1 cellular context compared by ENCODE assay signal in genomic region chr3:101574388-101575156, GRCh38.
TF ChIP-seq lines count a peak whose summit lies in the region.

No MANE protein-coding gene starts in this region.

TF ChIP-seq in A549, 52 proteins besides CTCF, POLR2A, EP300 and RAD21 (continued from another document):
- TF ChIP-seq ATOH8 (CRISPR knock-in tag; IDR thresholded peaks at IDR 0.05; ENCODE audit: low read depth) (no peak), FOSB (CRISPR knock-in tag; IDR thresholded peaks at IDR 0.05) (no peak), PHF8 (IDR thresholded peaks at IDR 0.05; ENCODE audit: borderline replicate concordance, low read depth) (0 out of 2 replicates have a peak, but pooled peaks have one; percentile 73), BHLHE40 (IDR thresholded peaks at IDR 0.05; ENCODE audit: low read depth, low read length) (no peak), KDM1A (IDR thresholded peaks at IDR 0.05; ENCODE audit: low read depth) (no peak), HOXB5 (CRISPR knock-in tag; IDR thresholded peaks at IDR 0.05) (no peak), JUN (IDR thresholded peaks at IDR 0.05) (0 out of 5 replicates have a peak, but pooled peaks of 1 of the 2 experiments have one; percentile 41)
